ENCODE assay signal across 19 cellular contexts in genomic region chr12:128617304-128617833, GRCh38.
DNase-seq lines count a peak whose midpoint lies in the region; TF ChIP-seq lines count a peak whose summit lies in the region.
"Had no signal": no experiment of that assay in that cellular context is flagged by ENCODE, and none has a peak within 500 bp of the region (broad histone marks: within the 10 kb centered on the region; RNA-seq: fewer than 3 reads in every experiment).

No MANE protein-coding gene starts in this region.

- peaks cover 8% of the 10 kb centered on the region for H3K27me3 Mint-ChIP-seq in endothelial cell (ENCODE audit: unreplicated experiment)
- no peaks in the 10 kb centered on the region for H3K27me3 Mint-ChIP-seq in osteocyte (ENCODE audit: unreplicated experiment)
- H3K27me3 Mint-ChIP-seq: B cell had no signal

- CTCF ChIA-PET in HEK293 (lab: Yijun Ruan, JAX) = no interaction called here

- H3K4me1 Mint-ChIP-seq in endothelial cell (ENCODE audit: unreplicated experiment) (no peaks in the 10 kb centered on the region), osteocyte (ENCODE audit: unreplicated experiment) (no peaks in the 10 kb centered on the region)
- H3K4me1 Mint-ChIP-seq: B cell; CD4-positive, CD25-positive, alpha-beta regulatory T cell had no signal

- DNase-seq in DMS153 (lab: John Stamatoyannopoulos, UW) (peak; percentile 1), DMS153 treated with DMSO at 0.1 percent for 48 hours (lab: John Stamatoyannopoulos, UW; ENCODE audit: unreplicated experiment) (no peak), NCI-H748 (lab: John Stamatoyannopoulos, UW; ENCODE audit: unreplicated experiment) (peak; percentile 90), endothelial cell (ENCODE audit: low spot score) (no peak), activated T-cell treated with anti-CD3 and anti-CD28 coated beads for 4 hours (no peak), osteocyte (ENCODE audit: extremely low spot score, unreplicated experiment) (no peak), SK-N-DZ (ENCODE audit: low spot score) (no peak)
- DNase-seq: CD4-positive, CD25-positive, alpha-beta regulatory T cell; CD8-positive, alpha-beta T cell; DMS 273 treated with DMSO at 0.1 percent for 48 hours; DND-41; GM23248; H7; HCEC 1CT had no signal

- POLR2A ChIA-PET in HEK293 (lab: Yijun Ruan, JAX) = no interaction called here

- H3K9me3 ChIP-seq in HEK293 (ENCODE audit: control insufficient read depth, insufficient read depth, low read depth, low read length) = no peaks in the 10 kb centered on the region
- H3K9me3 ChIP-seq: BLaER1 had no signal

- peaks cover 41% of the 10 kb centered on the region for H3K9me3 Mint-ChIP-seq in endothelial cell (ENCODE audit: unreplicated experiment)
- peaks cover 48% of the 10 kb centered on the region for H3K9me3 Mint-ChIP-seq in osteocyte (ENCODE audit: unreplicated experiment)
- H3K9me3 Mint-ChIP-seq: CD8-positive, alpha-beta T cell had no signal

- TF ChIP-seq CTCF in HEK293 (tag by site-specific recombination; IDR thresholded peaks at IDR 0.05) (no peak), endothelial cell (IDR thresholded peaks at IDR 0.05; ENCODE audit: unreplicated experiment) (no peak), osteocyte (IDR thresholded peaks at IDR 0.05) (no peak)

- H3K36me3 ChIP-seq in HEK293 (ENCODE audit: control insufficient read depth in 2 of 2, insufficient read depth in 1 of 2, low read length in 2 of 2) = no peaks in the 10 kb centered on the region
- H3K36me3 ChIP-seq: BLaER1 had no signal

- H3K36me3 Mint-ChIP-seq in endothelial cell (ENCODE audit: low read depth, unreplicated experiment) (peaks cover 15% of the 10 kb centered on the region), osteocyte (ENCODE audit: unreplicated experiment) (no peaks in the 10 kb centered on the region)
- H3K36me3 Mint-ChIP-seq: CD4-positive, CD25-positive, alpha-beta regulatory T cell; CD8-positive, alpha-beta T cell had no signal

- H3K4me3 Mint-ChIP-seq in endothelial cell (ENCODE audit: unreplicated experiment) (no peak overlapping the region), osteocyte (ENCODE audit: unreplicated experiment) (no peak overlapping the region)
- H3K4me3 Mint-ChIP-seq: B cell; CD4-positive, CD25-positive, alpha-beta regulatory T cell; CD8-positive, alpha-beta T cell had no signal

- H3K27ac ChIP-seq in HEK293 (ENCODE audit: extremely low read depth, low read depth, low read length) = no peak overlapping the region
- H3K27ac ChIP-seq: 22Rv1, BLaER1, C4-2B, GM23248 had no signal

- H3K4me3 ChIP-seq in HEK293 (ENCODE audit: low read depth, low read length) = no peak overlapping the region
- H3K4me3 ChIP-seq: BLaER1, GM23248 had no signal

- H3K27ac Mint-ChIP-seq in endothelial cell (ENCODE audit: unreplicated experiment) (peak overlapping the region; percentile 41), osteocyte (ENCODE audit: unreplicated experiment) (no peak overlapping the region)
- H3K27ac Mint-ChIP-seq: B cell; CD4-positive, CD25-positive, alpha-beta regulatory T cell; CD8-positive, alpha-beta T cell had no signal

- no peaks in the 10 kb centered on the region for H3K4me1 ChIP-seq in HEK293 (ENCODE audit: control insufficient read depth, insufficient read depth, low read length)
- H3K4me1 ChIP-seq: BLaER1 had no signal

TF ChIP-seq in HEK293, 187 proteins besides CTCF, POLR2A, EP300 and RAD21:
- no peak for TF ChIP-seq ZNF138 (tag by site-specific recombination; IDR thresholded peaks at IDR 0.05; ENCODE audit: borderline replicate concordance)
- peak; percentile 67 for TF ChIP-seq ZEB2 (tag by site-specific recombination; IDR thresholded peaks at IDR 0.05)
- TF ChIP-seq ZNF302 (tag by site-specific recombination; IDR thresholded peaks at IDR 0.05; ENCODE audit: low read depth) = no peak

Comparison
In these comparisons a context has a peak if more than half of its experiments do, and no peak if none do; other contexts are left out.
1. DNase-seq: peak in DMS153 (single experiment) and NCI-H748 (single experiment); none in DMS153 treated with DMSO at 0.1 percent for 48 hours (single experiment), endothelial cell (single experiment), activated T-cell treated with anti-CD3 and anti-CD28 coated beads for 4 hours (single experiment), osteocyte (single experiment) and SK-N-DZ (single experiment).